In the genomic region with DNA sequence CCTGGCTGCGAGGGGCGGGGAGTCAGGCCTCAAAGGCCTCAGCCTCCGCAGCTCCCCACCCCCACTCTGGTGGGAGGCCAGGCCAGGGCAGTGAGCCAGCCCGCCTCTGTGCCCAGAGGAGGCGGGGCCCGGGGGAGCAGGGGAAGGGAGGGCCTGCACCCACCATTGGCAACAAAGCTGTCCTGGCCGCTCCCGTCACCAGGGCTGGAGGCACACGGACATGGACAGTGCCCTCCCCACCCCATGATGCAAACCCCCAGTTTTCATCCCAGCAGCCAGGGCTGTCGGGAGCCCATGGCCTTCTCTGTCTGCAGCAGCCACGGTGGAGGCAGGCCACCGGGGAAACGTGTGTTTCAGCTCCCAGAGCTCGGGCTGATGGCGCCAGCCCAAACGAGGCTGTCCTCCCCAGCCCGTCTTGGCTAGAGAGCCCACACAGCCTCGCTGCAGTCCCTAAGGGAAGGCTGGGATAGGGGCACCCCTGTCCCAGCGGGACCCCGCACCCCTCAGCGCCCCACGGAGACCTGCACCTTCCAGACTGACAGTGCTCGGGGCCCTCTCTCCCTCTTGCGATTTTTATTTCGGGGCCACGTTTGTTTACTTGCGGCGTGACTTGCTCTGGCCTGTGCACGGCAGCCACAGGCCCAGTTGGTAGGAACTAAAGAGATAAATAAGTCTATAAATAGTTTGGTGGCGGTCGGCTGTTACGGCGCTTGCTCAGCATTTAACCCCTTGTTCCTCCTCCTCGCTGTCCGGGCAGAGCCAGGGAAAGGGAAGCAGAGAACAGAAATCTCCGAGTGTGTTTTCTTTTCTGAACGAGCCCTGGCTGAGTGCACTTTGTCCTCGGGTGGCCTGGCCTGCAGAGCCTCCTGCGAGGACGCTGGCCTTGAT, we compare ENCODE assay signal across 9 cellular contexts.
DNase-seq lines count a peak whose midpoint lies in the region; ATAC-seq lines count a peak whose summit lies in the region.
"Had no signal": no experiment of that assay in that cellular context is flagged by ENCODE, and none has a peak within 500 bp of the region (broad histone marks: within the 10 kb centered on the region; RNA-seq: fewer than 3 reads in every experiment).

No MANE protein-coding gene starts in this region.

- intact Hi-C loops in left colon (cut with DNase I, micrococcal nuclease), result no loop called here

- peak overlapping the region; percentile 61 to 76 for H3K4me3 ChIP-seq in stomach smooth muscle (ENCODE audit: low read length in 2 of 2)

- DNase-seq in M059J (ENCODE audit: low read depth) (peak; percentile 15), anterior cingulate cortex (lab: John Stamatoyannopoulos, UW) (peak in 55 of 58 donors; percentile 41 to 91 (median 79)), left colon (peak; percentile 63 to 72)
- no peak for DNase-seq in activated CD4-positive, alpha-beta T cell treated with anti-CD3 and anti-CD28 coated beads, Interleukin-2, amount 50 U/mL, for 4 hours
- DNase-seq in activated naive CD4-positive, alpha-beta T cell treated with Interleukin-2 at 50 U/mL for 16 hours, result no peak

- no peaks in the 10 kb centered on the region for H3K36me3 ChIP-seq in stomach smooth muscle (ENCODE audit: control insufficient read depth in 2 of 2, insufficient read depth in 2 of 2, low read length in 2 of 2)

- peaks cover 51% of the 10 kb centered on the region for H3K4me1 ChIP-seq in stomach smooth muscle (ENCODE audit: control insufficient read depth, insufficient read depth, low read length)

- ATAC-seq in left colon (peak; percentile 84), HG03159 (IDR thresholded peaks at IDR 0.05; ENCODE audit: unreplicated experiment) (no peak), GM19395 (IDR thresholded peaks at IDR 0.05; ENCODE audit: unreplicated experiment) (no peak)
- ATAC-seq: HCT116 had no signal

- no peaks in the 10 kb centered on the region for H3K27me3 ChIP-seq in stomach smooth muscle (ENCODE audit: control insufficient read depth in 1 of 2, insufficient read depth in 2 of 2, low read length in 2 of 2)

- peak overlapping the region; percentile 48 to 66 for H3K9ac ChIP-seq in stomach smooth muscle (ENCODE audit: low read length in 2 of 2)

- H3K27ac ChIP-seq in stomach smooth muscle (ENCODE audit: low read length), result peak overlapping the region; percentile 76

- no peaks in the 10 kb centered on the region for H3K9me3 ChIP-seq in stomach smooth muscle (ENCODE audit: control insufficient read depth in 2 of 2, low read length in 2 of 2)

Comparison
In these comparisons a context has a peak if more than half of its experiments do, and no peak if none do; other contexts are left out.
1. DNase-seq: peak in M059J (single experiment), anterior cingulate cortex (55 of 58) and left colon (2 of 2); none in activated CD4-positive, alpha-beta T cell treated with anti-CD3 and anti-CD28 coated beads, Interleukin-2, amount 50 U/mL, for 4 hours (0 of 2) and activated naive CD4-positive, alpha-beta T cell treated with Interleukin-2 at 50 U/mL for 16 hours (single experiment).